10 cellular contexts compared by ENCODE assay signal in genomic region chr7:30471205-30471604, GRCh38. TPM values are rescaled to one million over a fixed set of nuclear protein-coding genes. Genes with fewer than 3 reads are reported as not detected.
DNase-seq lines count a peak whose midpoint lies in the region; ATAC-seq, FAIRE-seq and TF ChIP-seq lines count a peak whose summit lies in the region.
"Had no signal": no experiment of that assay in that cellular context is flagged by ENCODE, and none has a peak within 500 bp of the region (broad histone marks: within the 10 kb centered on the region; RNA-seq: fewer than 3 reads in every experiment).

No MANE protein-coding gene starts in this region.

- H3K27me3 ChIP-seq in astrocyte (ENCODE audit: insufficient read depth, low read length): no peaks in the 10 kb centered on the region
- H3K27me3 ChIP-seq in mesenchymal stem cell (ENCODE audit: control insufficient read depth in 1 of 2, insufficient read depth in 1 of 2, low read length in 2 of 2): no peaks in the 10 kb centered on the region
- H3K27me3 ChIP-seq in subcutaneous abdominal adipose tissue (ENCODE audit: control insufficient read depth in 5 of 5, insufficient read depth in 4 of 5, low read length in 5 of 5): no peaks in the 10 kb centered on the region

- no peak overlapping the region for H2BK15ac ChIP-seq in mesenchymal stem cell (ENCODE audit: low read depth, poor library complexity, severe bottlenecking)

- no peak overlapping the region for H2BK5ac ChIP-seq in mesenchymal stem cell (ENCODE audit: low read depth, low read length, poor library complexity, severe bottlenecking)

- FAIRE-seq in astrocyte (lab: Jason Lieb, UNC): no peak

- no peaks in the 10 kb centered on the region for H3K36me3 ChIP-seq in astrocyte (ENCODE audit: insufficient read depth, low read length)
- H3K36me3 ChIP-seq in mesenchymal stem cell (ENCODE audit: control insufficient read depth in 1 of 2, insufficient read depth in 2 of 2, low read depth in 1 of 2, low read length in 2 of 2): peaks cover 0 to 3% of the 10 kb centered on the region in 2 experiments
- no peaks in the 10 kb centered on the region for H3K36me3 ChIP-seq in subcutaneous abdominal adipose tissue (ENCODE audit: control insufficient read depth in 5 of 5, insufficient read depth in 5 of 5, low read length in 5 of 5)

- H3K4me1 ChIP-seq in astrocyte (ENCODE audit: insufficient read depth, low read length): peaks cover 45% of the 10 kb centered on the region
- peaks cover 12% of the 10 kb centered on the region for H3K4me1 ChIP-seq in mesenchymal stem cell (ENCODE audit: control insufficient read depth, insufficient read depth, low read depth, low read length)
- H3K4me1 ChIP-seq in subcutaneous abdominal adipose tissue (ENCODE audit: control insufficient read depth in 5 of 5, insufficient read depth in 5 of 5, low read length in 5 of 5): peaks cover 46 to 93% (median 90%) of the 10 kb centered on the region in 5 donors

- peak overlapping the region; percentile 98 for H3K27ac Mint-ChIP-seq in astrocyte (ENCODE audit: unreplicated experiment)
- H3K27ac Mint-ChIP-seq: WTC11 had no signal

- H2AFZ ChIP-seq in astrocyte (ENCODE audit: low read depth, low read length): no peak overlapping the region
- no peak overlapping the region for H2AFZ ChIP-seq in mesenchymal stem cell (ENCODE audit: low read depth, low read length)

- H3K23ac ChIP-seq in mesenchymal stem cell (ENCODE audit: low read length in 2 of 2): no peak overlapping the region

- H3K18ac ChIP-seq in mesenchymal stem cell (ENCODE audit: low read depth in 1 of 2, low read length in 2 of 2): peak overlapping the region in 1 of 2 experiments; percentile 62

- no peak overlapping the region for H3K14ac ChIP-seq in mesenchymal stem cell (ENCODE audit: low read length in 2 of 2)

- H3K4me2 ChIP-seq in astrocyte (ENCODE audit: low read length): peak overlapping the region; percentile 56
- no peak overlapping the region for H3K4me2 ChIP-seq in mesenchymal stem cell (ENCODE audit: low read length, poor library complexity, severe bottlenecking)

- no peak overlapping the region for H3K4me3 ChIP-seq in astrocyte (ENCODE audit: insufficient read depth, low read depth, low read length)
- H3K4me3 ChIP-seq in mesenchymal stem cell (ENCODE audit: insufficient read depth in 1 of 2, low read depth in 1 of 2, low read length in 2 of 2): peak overlapping the region in 1 of 2 experiments; percentile 60
- H3K4me3 ChIP-seq in subcutaneous abdominal adipose tissue (ENCODE audit: low read depth in 1 of 5, low read length in 5 of 5): peak overlapping the region in 3 of 5 donors; percentile 2 to 41 (median 15)

- no peaks in the 10 kb centered on the region for H3K9me3 Mint-ChIP-seq in astrocyte (ENCODE audit: unreplicated experiment)
- H3K9me3 Mint-ChIP-seq: WTC11 had no signal

- 52% methylated on average over 2 of the region's 2 CpGs for WGBS in mesenchymal stem cell

- peaks cover 37% of the 10 kb centered on the region for H3K79me2 ChIP-seq in astrocyte (ENCODE audit: insufficient read depth, low read length)

- TF ChIP-seq CTCF in astrocyte (IDR thresholded peaks at IDR 0.05; ENCODE audit: insufficient read depth, low read depth, low read length): no peak

- no peaks in the 10 kb centered on the region for H3K27me3 Mint-ChIP-seq in astrocyte (ENCODE audit: low read depth, unreplicated experiment)

- no peak overlapping the region for H2BK12ac ChIP-seq in mesenchymal stem cell (ENCODE audit: low read length in 2 of 2)

- peaks cover 60% of the 10 kb centered on the region for H3K4me1 Mint-ChIP-seq in astrocyte (ENCODE audit: low read depth, unreplicated experiment)

- H3K36me3 Mint-ChIP-seq in astrocyte (ENCODE audit: low read depth, unreplicated experiment): peaks cover 11% of the 10 kb centered on the region
- H3K36me3 Mint-ChIP-seq: WTC11 had no signal

- H4K91ac ChIP-seq in mesenchymal stem cell (ENCODE audit: low read length): no peak overlapping the region

- no peaks in the 10 kb centered on the region for H4K20me1 ChIP-seq in astrocyte (ENCODE audit: insufficient read depth, low read length)

- H3K4ac ChIP-seq in mesenchymal stem cell (ENCODE audit: low read depth in 1 of 2, low read length in 2 of 2): no peak overlapping the region

- H4K8ac ChIP-seq in mesenchymal stem cell (ENCODE audit: low read length): no peak overlapping the region

- ATAC-seq in GM18520 (IDR thresholded peaks at IDR 0.05; ENCODE audit: unreplicated experiment): no peak
- ATAC-seq: WTC11 had no signal

- H3K9me3 ChIP-seq in astrocyte (ENCODE audit: insufficient read depth, low read depth, low read length) (no peaks in the 10 kb centered on the region), mesenchymal stem cell (ENCODE audit: control insufficient read depth, low read length) (no peaks in the 10 kb centered on the region), subcutaneous abdominal adipose tissue (ENCODE audit: control insufficient read depth in 5 of 5, low read length in 5 of 5) (no peaks in the 10 kb centered on the region)

- peak overlapping the region; percentile 88 for H3K27ac ChIP-seq in astrocyte (ENCODE audit: low read depth, low read length)
- H3K27ac ChIP-seq in mesenchymal stem cell (ENCODE audit: low read length, poor library complexity, severe bottlenecking): no peak overlapping the region
- H3K27ac ChIP-seq in subcutaneous abdominal adipose tissue (ENCODE audit: low read depth, low read length): peak overlapping the region; percentile 96
- H3K27ac ChIP-seq: 22Rv1 had no signal

- no peak overlapping the region for H3K4me3 Mint-ChIP-seq in astrocyte (ENCODE audit: unreplicated experiment)
- H3K4me3 Mint-ChIP-seq: WTC11 had no signal

- H3K9ac ChIP-seq in astrocyte (ENCODE audit: low read length) (peak overlapping the region; percentile 71), mesenchymal stem cell (ENCODE audit: low read length) (peak overlapping the region; percentile 83), subcutaneous abdominal adipose tissue (ENCODE audit: low read length in 5 of 5) (peak overlapping the region in 3 of 5 donors; percentile 21 to 50 (median 23))

- peaks cover 38% of the 10 kb centered on the region for H3K79me1 ChIP-seq in mesenchymal stem cell (replicated peaks; ENCODE audit: low read length, poor library complexity, severe bottlenecking)

- DNase-seq in DMS 273 (lab: John Stamatoyannopoulos, UW; ENCODE audit: unreplicated experiment): peak; percentile 75
- no peak for DNase-seq in DMS 273 treated with DMSO at 0.1 percent for 48 hours (lab: John Stamatoyannopoulos, UW)
- peak; percentile 17 for DNase-seq in astrocyte (ENCODE audit: low read depth)
- no peak for DNase-seq in mesenchymal stem cell
- DNase-seq in activated CD4-positive, CD25-positive, alpha-beta regulatory T cell (lab: John Stamatoyannopoulos, UW): no peak
- DNase-seq in EL: no peak

- no peak overlapping the region for H2BK120ac ChIP-seq in mesenchymal stem cell (ENCODE audit: low read depth, low read length)

- H2AK5ac ChIP-seq in mesenchymal stem cell (ENCODE audit: low read length, severe bottlenecking): no peak overlapping the region

RNA-seq across cellular contexts. Expression of gene NOD1, which starts 7.4 kb away (rescaled TPM):
- 9.3 and 9.7 TPM in 2 replicates for total RNA-seq in astrocyte
- 1.1 TPM for polyA plus RNA-seq in mesenchymal stem cell (2013, experiment 1 of 2)
- 1.1 TPM for polyA plus RNA-seq in mesenchymal stem cell (2013, experiment 2 of 2)

RNA-seq across cellular contexts. Expression of gene GGCT, which starts 33.4 kb away (rescaled TPM):
- 27.7 and 29.6 TPM in 2 replicates for total RNA-seq in astrocyte
- 15.7 TPM for polyA plus RNA-seq in mesenchymal stem cell (2013, experiment 1 of 2)
- 15.0 TPM for polyA plus RNA-seq in mesenchymal stem cell (2013, experiment 2 of 2)

Comparison
In these comparisons a context has a peak if more than half of its experiments do, and no peak if none do; other contexts are left out.
1. DNase-seq: peak in DMS 273 (single experiment) and astrocyte (single experiment); none in DMS 273 treated with DMSO at 0.1 percent for 48 hours (single experiment), mesenchymal stem cell (single experiment), activated CD4-positive, CD25-positive, alpha-beta regulatory T cell (0 of 4) and EL (single experiment).
2. H3K9ac ChIP-seq: peak in every context shown above with its lines; median percentile 83 in mesenchymal stem cell; 71 in astrocyte; 23 in subcutaneous abdominal adipose tissue.